In the genomic region with DNA sequence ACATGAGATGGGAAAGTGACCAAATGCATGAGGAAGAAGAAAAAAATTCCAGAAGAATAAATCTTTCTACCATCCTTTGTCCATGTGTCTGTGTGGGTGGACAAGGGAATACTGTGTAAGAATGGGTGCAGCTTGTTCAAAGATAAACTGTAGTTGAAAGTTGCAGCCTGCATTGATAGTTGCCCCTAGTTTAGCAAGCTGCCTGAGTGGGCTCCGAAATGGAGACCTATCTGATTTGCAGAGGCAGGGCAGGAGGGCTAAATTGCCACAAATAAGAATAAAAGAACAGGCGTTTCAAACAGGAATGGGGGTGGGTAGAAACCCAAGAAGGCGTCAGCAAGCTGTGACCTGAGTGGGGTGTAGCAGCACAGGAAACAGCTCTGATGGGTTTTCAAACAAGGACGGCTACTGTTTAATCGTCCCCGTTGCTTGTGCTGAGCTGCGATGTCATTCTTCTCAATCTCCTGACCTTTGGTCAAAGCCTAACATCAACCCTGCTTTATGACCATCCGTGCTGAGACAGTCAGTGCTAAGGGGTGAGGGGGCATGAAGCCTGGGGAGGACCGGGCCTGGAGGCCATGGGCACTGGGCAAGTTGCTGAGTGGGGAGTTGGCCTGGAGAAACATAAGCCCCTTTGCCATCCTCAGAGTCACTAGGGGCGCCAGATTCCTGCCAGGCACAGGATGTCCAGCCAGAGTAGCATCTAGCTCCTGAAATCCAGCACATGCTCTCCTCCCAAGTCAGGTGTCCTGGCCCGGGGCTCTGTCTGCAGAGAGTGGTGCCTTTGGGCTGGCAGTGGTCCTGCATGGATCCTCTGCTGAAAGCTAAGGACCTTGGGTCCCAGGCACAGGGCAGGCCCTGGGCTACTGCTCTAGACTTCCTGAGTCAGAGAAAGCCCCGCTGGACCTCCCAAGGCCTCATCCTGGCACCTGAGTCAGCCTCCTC, we compare ENCODE assay signal across 15 cellular contexts. TPM values are rescaled to one million over a fixed set of nuclear protein-coding genes. Genes with fewer than 3 reads are reported as not detected.
DNase-seq lines count a peak whose midpoint lies in the region; ATAC-seq, FAIRE-seq and TF ChIP-seq lines count a peak whose summit lies in the region.
"Had no signal": no experiment of that assay in that cellular context is flagged by ENCODE, and none has a peak within 500 bp of the region (broad histone marks: within the 10 kb centered on the region; RNA-seq: fewer than 3 reads in every experiment).

No MANE protein-coding gene starts in this region.

- WGBS in GM23248 (ENCODE audit: low coverage in 1 of 2, low lambda C conversion rate in 2 of 2, missing lambda C conversion rate in 2 of 2), 2 experiments: 53 to 59% methylated on average over 12 of the region's 12 CpGs
- WGBS in K562 (ENCODE audit: insufficient coverage, low coverage, missing lambda C conversion rate): 26% methylated on average over 12 of the region's 12 CpGs
- WGBS in HepG2 (ENCODE audit: low lambda C conversion rate): 1% methylated on average over 10 of the region's 12 CpGs

- H3K4me3 ChIP-seq in GM23248: no peak overlapping the region
- H3K4me3 ChIP-seq in K562: no peak overlapping the region
- H3K4me3 ChIP-seq in HepG2 (replicated peaks in 1 of 3; ENCODE audit: insufficient read depth in 1 of 3, low read depth in 2 of 3, low read length in 3 of 3): peak overlapping the region; percentile 25 to 49 (median 26)

- CTCF ChIA-PET in K562 (lab: Yijun Ruan, JAX; ENCODE audit: low intra/inter-chr PET ratio): no interaction called here
- CTCF ChIA-PET in HepG2 (lab: Yijun Ruan, JAX; ENCODE audit: low intra/inter-chr PET ratio, low total read pairs): interaction anchor here (1.2 kb wide), 1 partner anchor 140 kb away, joined by 6 read pairs; no protein-coding TSS in a partner anchor

- peak; percentile 44 for FAIRE-seq in K562 (lab: Jason Lieb, UNC)
- FAIRE-seq in HepG2 (lab: Jason Lieb, UNC): peak; percentile 74
- FAIRE-seq: HTR-8/SVneo had no signal

- H3K79me2 ChIP-seq in GM23248 (ENCODE audit: insufficient read depth) (no peaks in the 10 kb centered on the region), K562 (ENCODE audit: control insufficient read depth, insufficient read depth, low read length) (no peaks in the 10 kb centered on the region), HepG2 (ENCODE audit: insufficient read depth, low read length) (no peaks in the 10 kb centered on the region)

- peaks cover 7% of the 10 kb centered on the region; the same call in 1 of the 2 replicates for H3F3A ChIP-seq in GM23248 (ENCODE audit: insufficient read depth)

- H3K36me3 ChIP-seq in GM23248 (ENCODE audit: low read depth): no peaks in the 10 kb centered on the region
- H3K36me3 ChIP-seq in K562 (ENCODE audit: control insufficient read depth, insufficient read depth, low read length): no peaks in the 10 kb centered on the region
- H3K36me3 ChIP-seq in HepG2 (replicated peaks in 1 of 2; ENCODE audit: control insufficient read depth in 1 of 2, insufficient read depth in 2 of 2, low read length in 2 of 2): no peaks in the 10 kb centered on the region

- H3K4me2 ChIP-seq in GM23248 (ENCODE audit: unreplicated experiment) (peak overlapping the region; percentile 26), K562 (ENCODE audit: insufficient read depth, low read length) (no peak overlapping the region), HepG2 (ENCODE audit: low read depth, low read length) (peak overlapping the region; percentile 73)

- TF ChIP-seq RAD21 in K562 (CRISPR knock-in tag; conservative IDR thresholded peaks at IDR 0.05 in 1 of 2, IDR thresholded peaks at IDR 0.05 in 1 of 2) (no peak), HepG2 (CRISPR knock-in tag; IDR thresholded peaks at IDR 0.05) (peak; percentile 26; the same call in 1 of the 2 replicates)

- TF ChIP-seq POLR2A in K562 (conservative IDR thresholded peaks at IDR 0.05) (no peak), HepG2 (IDR thresholded peaks at IDR 0.05; ENCODE audit: insufficient read depth in 1 of 2, low read depth in 2 of 2, low read length in 2 of 2) (no peak)

- no peak overlapping the region for H2AFZ ChIP-seq in GM23248
- H2AFZ ChIP-seq in K562 (ENCODE audit: low read depth, low read length): no peak overlapping the region; the same call in 1 of the 2 replicates
- no peak overlapping the region for H2AFZ ChIP-seq in HepG2 (ENCODE audit: low read length)

- peak; percentile 41 for DNase-seq in 8988T
- DNase-seq in GM23248: peak; percentile 44
- DNase-seq in K562 (ENCODE audit: extremely low read depth in 1 of 4, low spot score in 3 of 4): no peak
- peak; percentile 90 for DNase-seq in HepG2 (ENCODE audit: low spot score)
- no peak for DNase-seq in activated CD4-positive, CD25-positive, alpha-beta regulatory T cell (lab: John Stamatoyannopoulos, UW)
- no peak for DNase-seq in activated naive CD4-positive, alpha-beta T cell treated with Interleukin-2 at 50 U/mL for 16 hours
- DNase-seq: activated CD4-positive, alpha-beta memory T cell treated with anti-CD3 and anti-CD28 coated beads, Interleukin-2, amount 10 ng/mL, durations not matched to agents 7 days and 5 days; left cardiac atrium; NCI-H1436 treated with DMSO at 0.1 percent for 48 hours; stimulated activated CD4-positive, alpha-beta T cell treated with anti-CD3 and anti-CD28 coated beads, Interleukin-2, amount 100 ng/mL, for 24 hours; stimulated activated naive B cell treated with anti-CD40 and anti-IgM and Interleukin-4, amounts not matched to agents 10 μg/mL and 1 μg/mL and 100 μg/mL, for 72 hours; T-helper 17 cell had no signal

- H3K9me2 ChIP-seq in GM23248 (ENCODE audit: insufficient read depth): no peaks in the 10 kb centered on the region

- H4K20me1 ChIP-seq in GM23248 (ENCODE audit: insufficient read depth): no peaks in the 10 kb centered on the region
- no peaks in the 10 kb centered on the region for H4K20me1 ChIP-seq in K562 (replicated peaks; ENCODE audit: control insufficient read depth, insufficient read depth, low read length)
- no peaks in the 10 kb centered on the region for H4K20me1 ChIP-seq in HepG2 (ENCODE audit: insufficient read depth, low read length)

- no peaks in the 10 kb centered on the region for H3K9me1 ChIP-seq in K562 (ENCODE audit: control insufficient read depth, insufficient read depth, low read length)

- POLR2A ChIA-PET in K562 (lab: Yijun Ruan, JAX): interaction anchor here (1.0 to 1.1 kb wide), 2 partner anchors 12 to 19 kb away, joined by 3 to 6 read pairs; partner anchors contain the start of gene C15orf39
- POLR2A ChIA-PET in HepG2 (lab: Yijun Ruan, JAX): interaction anchor here (0.9 to 8.7 kb wide), 12 partner anchors 10 to 721 kb away, joined by 3 to 151 read pairs (median 4); partner anchors contain the start of genes C15orf39 and UBL7

- peaks cover 21% of the 10 kb centered on the region for H3K4me1 ChIP-seq in GM23248 (ENCODE audit: insufficient read depth)
- H3K4me1 ChIP-seq in K562 (replicated peaks in 1 of 2; ENCODE audit: control insufficient read depth in 2 of 2, insufficient read depth in 2 of 2, low read length in 2 of 2): peaks cover 31 to 37% of the 10 kb centered on the region in 2 experiments
- peaks cover 59% of the 10 kb centered on the region for H3K4me1 ChIP-seq in HepG2 (ENCODE audit: insufficient read depth, low read length)

- intact Hi-C loops in K562 (cut with micrococcal nuclease) (no loop called here), HepG2 (cut with micrococcal nuclease; ENCODE audit: unreplicated experiment) (loop anchor here (1.0 to 5.0 kb wide), 3 partner anchors 16 to 139 kb away; no protein-coding TSS in a partner anchor)

- no peak for ATAC-seq in K562
- ATAC-seq in HepG2: peak; percentile 63
- no peak for ATAC-seq in HG02571 (IDR thresholded peaks at IDR 0.05; ENCODE audit: unreplicated experiment)
- no peak for ATAC-seq in HG03520 (IDR thresholded peaks at IDR 0.05; ENCODE audit: unreplicated experiment)
- ATAC-seq: left cardiac atrium; stimulated activated naive B cell treated with anti-CD40 and anti-IgM and Interleukin-4, amounts not matched to agents 10 μg/mL and 1 μg/mL and 100 μg/mL, for 72 hours; T-helper 17 cell had no signal

- H3K27me3 ChIP-seq in GM23248 (replicated peaks; ENCODE audit: insufficient read depth): no peaks in the 10 kb centered on the region
- no peaks in the 10 kb centered on the region for H3K27me3 ChIP-seq in K562 (ENCODE audit: control insufficient read depth in 2 of 2, insufficient read depth in 2 of 2, low read length in 2 of 2)
- no peaks in the 10 kb centered on the region for H3K27me3 ChIP-seq in HepG2 (ENCODE audit: control insufficient read depth in 1 of 2, insufficient read depth in 2 of 2, low read length in 2 of 2)

- TF ChIP-seq CTCF in K562 (IDR thresholded peaks at IDR 0.05 in 2 of 3, conservative IDR thresholded peaks at IDR 0.05 in 1 of 3; ENCODE audit: insufficient read depth in 2 of 3, low read depth in 1 of 3, low read length in 3 of 3) (no peak), HepG2 (CRISPR knock-in tag; IDR thresholded peaks at IDR 0.05) (peak; percentile 64)

- in situ Hi-C loops in GM23248 (cut with MboI): no loop called here
- in situ Hi-C loops in K562 (cut with MboI): no loop called here
- in situ Hi-C loops in HepG2 (cut with HindIII; ENCODE audit: extremely low pct_ligation_motif_present, low pct_unique_long_range_greater_than_20kb): no loop called here

- H3K9me3 ChIP-seq in GM23248 (ENCODE audit: low read depth) (no peaks in the 10 kb centered on the region), K562 (replicated peaks; ENCODE audit: control insufficient read depth, insufficient read depth, low read depth, low read length) (no peaks in the 10 kb centered on the region), HepG2 (ENCODE audit: low read length) (no peaks in the 10 kb centered on the region)

- no TSS peak for BruUV-seq in K562 (replicated peaks; lab: Mats Ljungman, UMichigan)
- BruUV-seq in HepG2 (replicated peaks; lab: Mats Ljungman, UMichigan): TSS peak; percentile 82

- TF ChIP-seq EP300 in K562 (IDR thresholded peaks at IDR 0.05; ENCODE audit: low read length) (no peak), HepG2 (IDR thresholded peaks at IDR 0.05; ENCODE audit: low read depth in 2 of 2, low read length in 2 of 2) (peak in 1 of 2 experiments; percentile 44; a peak in 1 of 4 replicates), HepG2 (CRISPR knock-in tag; IDR thresholded peaks at IDR 0.05; ENCODE audit: borderline replicate concordance) (no peak)

- H3K9ac ChIP-seq in GM23248 (no peak overlapping the region), K562 (ENCODE audit: insufficient read depth in 1 of 2, low read depth in 2 of 2, low read length in 2 of 2) (peak overlapping the region in 1 of 2 experiments; percentile 69; a peak in 2 of 4 replicates), HepG2 (ENCODE audit: insufficient read depth, low read depth, low read length) (peak overlapping the region; percentile 41)

- H3K27ac ChIP-seq in GM23248 (no peak overlapping the region), K562 (ENCODE audit: extremely low read depth, low read depth, low read length) (no peak overlapping the region), HepG2 (ENCODE audit: extremely low read length, insufficient read depth, low read length) (peak overlapping the region; percentile 59)

RNA-seq across cellular contexts. Expression of gene C15orf39, which starts 19.2 kb away (rescaled TPM):
- 8.1 and 12.5 TPM in 2 replicates for total RNA-seq in GM23248 (2014; rRNA removed; shearing (Covaris generic))
- polyA plus RNA-seq in GM23248 (2016; fragmentation: Nextera tagmentation; extraction: Ambion mirVana) (4.7 and 5.1 TPM in 2 replicates), K562 (2011; rRNA removed) (1.9 and 6.4 TPM in 2 replicates), K562 (2014; fragmentation: Illumina TruSeq; extraction: Trizol) (11.3 and 17.1 TPM in 2 replicates), K562 (2014; fragmentation: Nextera tagmentation; extraction: Ambion mirVana) (under 1 TPM; 0.31 to 0.60 TPM), K562 (2014; rRNA removed) (7.4 and 7.9 TPM in 2 replicates), HepG2 (2011; rRNA removed) (6.2 and 8.1 TPM in 2 replicates)
- 16.6 and 54.7 TPM in 2 replicates for total RNA-seq in K562 (2011; cell fraction: chromatin; rRNA removed; ENCODE audit: low replicate concordance)
- 33.4 and 38.0 TPM in 2 replicates for total RNA-seq in K562 (2011; cell fraction: nucleolus; rRNA removed)
- 26.0 and 26.7 TPM in 2 replicates for total RNA-seq in K562 (2011; cell fraction: nucleoplasm; rRNA removed)
- total RNA-seq in K562 (2014; rRNA removed) (8.7 and 14.4 TPM in 2 replicates), K562 (2014; rRNA removed; fragmentation: Illumina TruSeq; extraction: Trizol) (1.6 and 2.6 TPM in 2 replicates), K562 (2015; rRNA removed; fragmentation: Illumina TruSeq; extraction: Trizol) (4.4 and 5.2 TPM in 2 replicates), K562 (2021) (29.8 and 34.1 TPM in 2 replicates), HepG2 (2016; rRNA removed; fragmentation: Illumina TruSeq; extraction: Trizol) (13.5 and 17.5 TPM in 2 replicates)
- 3.3 and 7.1 TPM in 2 replicates for polyA plus RNA-seq in K562 (2011; cell fraction: cytosol; rRNA removed)
- 11.3 and 15.1 TPM in 2 replicates for polyA plus RNA-seq in K562 (2011; cell fraction: nucleus; rRNA removed)
- polyA plus RNA-seq in K562 (2012): 14.2 and 26.5 TPM in 2 replicates
- polyA minus RNA-seq in K562 (2011; rRNA and poly(A)+ RNA removed): 4.8 and 5.4 TPM in 2 replicates
- 15.2 and 22.0 TPM in 2 replicates for polyA minus RNA-seq in K562 (2011; cell fraction: cytosol; rRNA and poly(A)+ RNA removed)
- 15.1 and 18.7 TPM in 2 replicates for polyA minus RNA-seq in K562 (2011; cell fraction: nucleus; rRNA and poly(A)+ RNA removed)
- 3.3 and 3.4 TPM in 2 replicates for total RNA-seq in HepG2 (2016; cell fraction: cytosol; rRNA removed; fragmentation: Illumina TruSeq; extraction: Trizol; ENCODE audit: low read depth)
- total RNA-seq in HepG2 (2016; cell fraction: insoluble cytoplasmic fraction; rRNA removed; fragmentation: Illumina TruSeq; extraction: Trizol): 14.9 and 16.1 TPM in 2 replicates
- 10.8 and 11.9 TPM in 2 replicates for total RNA-seq in HepG2 (2016; cell fraction: membrane; rRNA removed; fragmentation: Illumina TruSeq; extraction: Trizol)
- total RNA-seq in HepG2 (2016; cell fraction: nucleus; rRNA removed; fragmentation: Illumina TruSeq; extraction: Trizol): 15.0 and 15.3 TPM in 2 replicates
- 3.4 and 5.1 TPM in 2 replicates for polyA plus RNA-seq in HepG2 (2011; cell fraction: cytosol; rRNA removed)
- polyA plus RNA-seq in HepG2 (2011; cell fraction: nucleus; rRNA removed): 22.0 and 24.2 TPM in 2 replicates
- 14.6 and 19.5 TPM in 2 replicates for polyA plus RNA-seq in HepG2 (2012)
- polyA plus RNA-seq in HepG2 (2016; cell fraction: cytosol; fragmentation: Illumina TruSeq; extraction: Trizol; ENCODE audit: low read depth): 1.9 and 2.1 TPM in 2 replicates
- 20.1 and 30.7 TPM in 2 replicates for polyA plus RNA-seq in HepG2 (2016; cell fraction: insoluble cytoplasmic fraction; fragmentation: Illumina TruSeq; extraction: Trizol; ENCODE audit: low read depth)
- polyA plus RNA-seq in HepG2 (2016; cell fraction: membrane; fragmentation: Illumina TruSeq; extraction: Trizol; ENCODE audit: low read depth): 5.4 and 6.0 TPM in 2 replicates
- polyA plus RNA-seq in HepG2 (2016; cell fraction: nucleus; fragmentation: Illumina TruSeq; extraction: Trizol; ENCODE audit: insufficient read depth, low read depth): 23.1 and 30.5 TPM in 2 replicates
- 26.0 and 33.5 TPM in 2 replicates for polyA minus RNA-seq in HepG2 (2011; rRNA and poly(A)+ RNA removed; ENCODE audit: low replicate concordance)
- polyA minus RNA-seq in HepG2 (2011; cell fraction: cytosol; rRNA and poly(A)+ RNA removed): 17.1 and 17.5 TPM in 2 replicates
- polyA minus RNA-seq in HepG2 (2011; cell fraction: nucleus; rRNA and poly(A)+ RNA removed): 20.3 and 23.0 TPM in 2 replicates

Comparison
In these comparisons a context has a peak if more than half of its experiments do, and no peak if none do; other contexts are left out.
1. DNase-seq: peak in 8988T (single experiment), GM23248 (single experiment) and HepG2 (single experiment); none in K562 (0 of 4), activated CD4-positive, CD25-positive, alpha-beta regulatory T cell (0 of 4) and activated naive CD4-positive, alpha-beta T cell treated with Interleukin-2 at 50 U/mL for 16 hours (single experiment).
2. H3K4me3 ChIP-seq: peak in HepG2 (3 of 3); none in GM23248 (single experiment) and K562 (single experiment).